In the genomic region with DNA sequence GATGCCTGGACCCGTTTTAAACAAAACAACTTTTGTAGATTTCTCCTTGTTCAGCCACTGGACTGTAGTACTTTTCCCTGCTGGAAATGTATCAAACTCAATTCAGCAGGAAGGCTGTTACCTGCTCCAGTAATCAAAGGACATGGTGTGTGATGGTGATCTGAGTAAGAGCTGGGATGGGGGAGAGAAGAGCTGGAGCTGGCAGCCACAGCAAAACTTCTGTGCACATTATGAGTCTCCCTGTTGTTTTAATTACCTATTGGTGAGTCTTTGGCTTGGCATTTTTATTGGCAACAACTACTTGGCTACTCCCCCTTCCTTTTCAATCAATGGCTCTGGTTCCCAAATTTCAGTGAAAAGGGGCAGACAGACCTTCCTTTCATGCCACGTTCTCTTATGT, we compare ENCODE assay signal across 14 cellular contexts. TPM values are rescaled to one million over a fixed set of nuclear protein-coding genes. Genes with fewer than 3 reads are reported as not detected.
DNase-seq lines count a peak whose midpoint lies in the region; ATAC-seq, FAIRE-seq and TF ChIP-seq lines count a peak whose summit lies in the region.
"Had no signal": no experiment of that assay in that cellular context is flagged by ENCODE, and none has a peak within 500 bp of the region (broad histone marks: within the 10 kb centered on the region; RNA-seq: fewer than 3 reads in every experiment).

No MANE protein-coding gene starts in this region.

- H3K79me2 ChIP-seq in DND-41 (ENCODE audit: insufficient read depth, low read length) (peaks cover 100% of the 10 kb centered on the region), Loucy (ENCODE audit: insufficient read depth, low read length) (peaks cover 99% of the 10 kb centered on the region)

- H3K9me2 ChIP-seq in Loucy (replicated peaks; ENCODE audit: low read depth, low read length) = no peaks in the 10 kb centered on the region

- no peaks in the 10 kb centered on the region for H3K9me3 ChIP-seq in DND-41 (ENCODE audit: insufficient read depth, low read length, severe bottlenecking)
- H3K9me3 ChIP-seq in Loucy (ENCODE audit: insufficient read depth, low read depth, low read length) = no peaks in the 10 kb centered on the region
- H3K9me3 ChIP-seq: BE2C, suprapubic skin had no signal

- POLR2A ChIA-PET in naive thymus-derived CD8-positive, alpha-beta T cell (lab: Charles Lee) = no interaction called here

- H3K36me3 ChIP-seq in DND-41 (ENCODE audit: insufficient read depth, low read length) (peaks cover 53% of the 10 kb centered on the region), Loucy (ENCODE audit: insufficient read depth, low read length) (0 out of 2 replicates have a peak, but pooled peaks cover 2% of the 10 kb centered on the region), bronchial epithelial cell (ENCODE audit: control insufficient read depth, insufficient read depth, low read length) (no peaks in the 10 kb centered on the region)
- H3K36me3 ChIP-seq: suprapubic skin had no signal

- H4K20me1 ChIP-seq in DND-41 (ENCODE audit: insufficient read depth, low read length) (peaks cover 10% of the 10 kb centered on the region), Loucy (ENCODE audit: insufficient read depth, low read length, poor library complexity, severe bottlenecking) (peaks cover 42% of the 10 kb centered on the region)

- H3K4me1 ChIP-seq in DND-41 (ENCODE audit: insufficient read depth, low read length) (peaks cover 99% of the 10 kb centered on the region), Loucy (ENCODE audit: insufficient read depth, low read length, poor library complexity, severe bottlenecking) (peaks cover 73% of the 10 kb centered on the region)

- peaks cover 40% of the 10 kb centered on the region for H3K36me3 Mint-ChIP-seq in mesothelial cell of epicardium
- H3K36me3 Mint-ChIP-seq in naive thymus-derived CD8-positive, alpha-beta T cell = peaks cover 0 to 3% (median 0%) of the 10 kb centered on the region in 3 donors

- ATAC-seq in DND-41 (ENCODE audit: insufficient read depth, low read depth) (no peak), GM18502 (IDR thresholded peaks at IDR 0.05; ENCODE audit: poor library complexity, unreplicated experiment) (no peak)
- no peak for ATAC-seq in naive thymus-derived CD8-positive, alpha-beta T cell
- ATAC-seq: naive thymus-derived CD4-positive, alpha-beta T cell had no signal

- no peak overlapping the region for H3K4me3 ChIP-seq in DND-41 (ENCODE audit: low read depth in 1 of 2, low read length in 2 of 2)
- H3K4me3 ChIP-seq in Loucy (ENCODE audit: low read length, poor library complexity, severe bottlenecking) = no peak overlapping the region
- no peak overlapping the region for H3K4me3 ChIP-seq in bronchial epithelial cell (ENCODE audit: low read depth, low read length)
- H3K4me3 ChIP-seq: suprapubic skin had no signal

- no peaks in the 10 kb centered on the region for H3K27me3 Mint-ChIP-seq in mesothelial cell of epicardium (ENCODE audit: low read depth)
- no peaks in the 10 kb centered on the region for H3K27me3 Mint-ChIP-seq in naive thymus-derived CD8-positive, alpha-beta T cell

- H3K9ac ChIP-seq in DND-41 (ENCODE audit: low read depth, low read length) (no peak overlapping the region), Loucy (ENCODE audit: low read depth, low read length, poor library complexity, severe bottlenecking) (no peak overlapping the region)

- H2AFZ ChIP-seq in DND-41 (ENCODE audit: low read depth, low read length) = no peak overlapping the region
- H2AFZ ChIP-seq in Loucy (ENCODE audit: low read length) = no peak overlapping the region

- no peaks in the 10 kb centered on the region for H3F3A ChIP-seq in Loucy (ENCODE audit: low read depth)

- no peak for TF ChIP-seq CTCF in DND-41 (IDR thresholded peaks at IDR 0.05; ENCODE audit: borderline replicate concordance, extremely low read depth, low read length, poor library complexity, severe bottlenecking)
- TF ChIP-seq CTCF in Loucy (conservative IDR thresholded peaks at IDR 0.05; ENCODE audit: low read length) = no peak
- TF ChIP-seq CTCF in bronchial epithelial cell (IDR thresholded peaks at IDR 0.05; ENCODE audit: insufficient read depth, low read length, severe bottlenecking) = no peak
- no peak for TF ChIP-seq CTCF in mesothelial cell of epicardium (IDR thresholded peaks at IDR 0.05; ENCODE audit: unreplicated experiment)

- DNase-seq in DND-41 = no peak
- DNase-seq in bronchial epithelial cell (ENCODE audit: low read depth) = peak; percentile 55
- DNase-seq in mesothelial cell of epicardium (ENCODE audit: low spot score in 2 of 2, unreplicated experiment in 2 of 2) = no peak
- DNase-seq in NCI-H526 treated with DMSO at 0.1 percent for 48 hours (lab: John Stamatoyannopoulos, UW) = no peak
- no peak for DNase-seq in naive thymus-derived CD8-positive, alpha-beta T cell
- no peak for DNase-seq in GM19239 (ENCODE audit: insufficient read length, low spot score)
- DNase-seq: BE2C; naive thymus-derived CD4-positive, alpha-beta T cell; NCI-H187; NCI-H510A had no signal

- peak overlapping the region; percentile 7 for H3K27ac ChIP-seq in DND-41 (ENCODE audit: low read length)
- H3K27ac ChIP-seq: suprapubic skin, VCaP had no signal

- H3K4me2 ChIP-seq in DND-41 (ENCODE audit: insufficient read depth, low read length) (peak overlapping the region; percentile 74), Loucy (ENCODE audit: low read depth, low read length, poor library complexity, severe bottlenecking) (peak overlapping the region; percentile 86)

- H3K27me3 ChIP-seq in DND-41 (ENCODE audit: insufficient read depth, low read length, poor library complexity) = no peaks in the 10 kb centered on the region
- no peaks in the 10 kb centered on the region for H3K27me3 ChIP-seq in Loucy (ENCODE audit: insufficient read depth, low read length, poor library complexity, severe bottlenecking)
- no peaks in the 10 kb centered on the region for H3K27me3 ChIP-seq in bronchial epithelial cell (ENCODE audit: control insufficient read depth, insufficient read depth, low read length)
- H3K27me3 ChIP-seq: BE2C, suprapubic skin had no signal

- peak overlapping the region; percentile 69 for H3K27ac Mint-ChIP-seq in mesothelial cell of epicardium
- no peak overlapping the region for H3K27ac Mint-ChIP-seq in naive thymus-derived CD8-positive, alpha-beta T cell
- H3K27ac Mint-ChIP-seq: naive thymus-derived CD4-positive, alpha-beta T cell had no signal

- H3K4me3 Mint-ChIP-seq in mesothelial cell of epicardium = no peak overlapping the region
- H3K4me3 Mint-ChIP-seq in naive thymus-derived CD8-positive, alpha-beta T cell = no peak overlapping the region
- H3K4me3 Mint-ChIP-seq: naive thymus-derived CD4-positive, alpha-beta T cell had no signal

- FAIRE-seq in bronchial epithelial cell (lab: Jason Lieb, UNC) = no peak
- FAIRE-seq in GM19239 (lab: Jason Lieb, UNC) = no peak

- peaks cover 80% of the 10 kb centered on the region for H3K4me1 Mint-ChIP-seq in mesothelial cell of epicardium
- peaks cover 0 to 8% (median 5%) of the 10 kb centered on the region in 4 donors for H3K4me1 Mint-ChIP-seq in naive thymus-derived CD8-positive, alpha-beta T cell

- H3K9me3 Mint-ChIP-seq in mesothelial cell of epicardium = peaks cover 6% of the 10 kb centered on the region
- no peaks in the 10 kb centered on the region for H3K9me3 Mint-ChIP-seq in naive thymus-derived CD8-positive, alpha-beta T cell
- H3K9me3 Mint-ChIP-seq: naive thymus-derived CD4-positive, alpha-beta T cell had no signal

RNA-seq across cellular contexts. Expression of gene NREP, which starts 9.7 kb away (rescaled TPM):
- 2.3 and 5.0 TPM in 2 replicates for total RNA-seq in bronchial epithelial cell
- 756 to 790 TPM (median 778 TPM) in 3 replicates for total RNA-seq in mesothelial cell of epicardium
- total RNA-seq in naive thymus-derived CD8-positive, alpha-beta T cell = 1 to 10 TPM; 6.8 to 8.9 TPM
- polyA plus RNA-seq in naive thymus-derived CD8-positive, alpha-beta T cell = 10 to 100 TPM; 11.1 to 19.3 (median 11.6) TPM

Comparison
In these comparisons a context has a peak if more than half of its experiments do, and no peak if none do; other contexts are left out.
1. RNA of gene NREP, which starts 9.7 kb away (total RNA-seq): 756 to 790 TPM in mesothelial cell of epicardium; 6.8 to 8.9 TPM in naive thymus-derived CD8-positive, alpha-beta T cell and 2.3 to 5.0 TPM in bronchial epithelial cell; every median in the first group is over 10 times any median in the second.